10 cellular contexts compared by ENCODE assay signal in the genomic region with DNA sequence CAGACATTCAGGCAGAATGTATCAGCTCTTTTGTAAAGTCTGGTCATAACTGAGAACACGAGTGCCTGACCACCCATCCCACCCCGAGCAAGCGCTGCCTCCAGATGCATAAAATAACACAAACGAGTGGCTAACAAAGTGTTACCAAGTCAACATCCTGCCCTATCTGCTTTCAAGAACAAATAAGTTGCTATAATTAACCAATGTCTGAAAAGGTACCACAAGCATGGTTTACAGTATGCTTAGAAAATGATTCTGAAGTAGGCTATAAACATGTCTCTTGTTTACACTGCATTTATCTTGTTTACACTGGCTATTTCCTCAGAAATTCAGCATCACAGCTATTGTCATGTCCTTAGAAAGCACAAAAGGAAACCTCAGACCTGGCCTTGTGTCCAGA. TPM values are rescaled to one million over a fixed set of nuclear protein-coding genes. Genes with fewer than 3 reads are reported as not detected.
A peak's percentile ranks its signal among the peaks of the same experiment; 100 is the strongest.
DNase-seq lines count a peak whose midpoint lies in the region; ATAC-seq lines count a peak whose summit lies in the region.
"Had no signal": no experiment of that assay in that cellular context is flagged by ENCODE, and none has a peak within 500 bp of the region (broad histone marks: within the 10 kb centered on the region; RNA-seq: fewer than 3 reads in every experiment).

No MANE protein-coding gene starts in this region.

- peak overlapping the region; percentile 78 for H3K27ac Mint-ChIP-seq in activated CD8-positive, alpha-beta memory T cell treated with anti-CD3 and anti-CD28 coated beads, Interleukin-2, amount 10 ng/mL, durations not matched to agents 7 days and 5 days
- peak overlapping the region; percentile 49 for H3K27ac Mint-ChIP-seq in activated CD8-positive, alpha-beta T cell treated with anti-CD3 and anti-CD28 coated beads, Interleukin-2, amount 10 ng/mL, durations not matched to agents 7 days and 5 days
- peak overlapping the region; percentile 80 for H3K27ac Mint-ChIP-seq in stimulated activated naive B cell treated with anti-CD40 and anti-IgM and Interleukin-4, amounts not matched to agents 10 μg/mL and 1 μg/mL and 100 μg/mL, for 72 hours

- ATAC-seq in activated CD8-positive, alpha-beta memory T cell treated with anti-CD3 and anti-CD28 coated beads, Interleukin-2, amount 10 ng/mL, durations not matched to agents 7 days and 5 days = peak; percentile 57
- no peak for ATAC-seq in activated CD8-positive, alpha-beta T cell treated with anti-CD3 and anti-CD28 coated beads, Interleukin-2, amount 10 ng/mL, durations not matched to agents 7 days and 5 days
- no peak for ATAC-seq in stimulated activated naive B cell treated with anti-CD40 and anti-IgM and Interleukin-4, amounts not matched to agents 10 μg/mL and 1 μg/mL and 100 μg/mL, for 72 hours (replicated peaks)
- ATAC-seq in GM21528 (IDR thresholded peaks at IDR 0.05; ENCODE audit: low FRiP score, unreplicated experiment) (no peak), HG02870 (IDR thresholded peaks at IDR 0.05; ENCODE audit: unreplicated experiment) (no peak), HG03095 (IDR thresholded peaks at IDR 0.05; ENCODE audit: unreplicated experiment) (no peak)

- POLR2A ChIA-PET in activated CD8-positive, alpha-beta T cell treated with anti-CD3 and anti-CD28 coated beads, Interleukin-2, amount 10 ng/mL, durations not matched to agents 7 days and 5 days (lab: Charles Lee) = no interaction called here

- peaks cover 2% of the 10 kb centered on the region for H3K36me3 Mint-ChIP-seq in activated CD8-positive, alpha-beta memory T cell treated with anti-CD3 and anti-CD28 coated beads, Interleukin-2, amount 10 ng/mL, durations not matched to agents 7 days and 5 days
- peaks cover 3% of the 10 kb centered on the region for H3K36me3 Mint-ChIP-seq in activated CD8-positive, alpha-beta T cell treated with anti-CD3 and anti-CD28 coated beads, Interleukin-2, amount 10 ng/mL, durations not matched to agents 7 days and 5 days (ENCODE audit: low read depth)
- peaks cover 21 to 39% of the 10 kb centered on the region in 2 donors for H3K36me3 Mint-ChIP-seq in stimulated activated naive B cell treated with anti-CD40 and anti-IgM and Interleukin-4, amounts not matched to agents 10 μg/mL and 1 μg/mL and 100 μg/mL, for 72 hours

- DNase-seq in activated CD8-positive, alpha-beta memory T cell treated with anti-CD3 and anti-CD28 coated beads, Interleukin-2, amount 10 ng/mL, durations not matched to agents 7 days and 5 days = no peak
- no peak for DNase-seq in activated CD8-positive, alpha-beta memory T cell treated with anti-CD3 and anti-CD28 coated beads, Interleukin-2, amount 50 U/mL, for 48 hours
- peak; percentile 63 for DNase-seq in NCI-H1930 (lab: John Stamatoyannopoulos, UW)
- no peak for DNase-seq in activated CD8-positive, alpha-beta T cell treated with anti-CD3 and anti-CD28 coated beads, Interleukin-2, amount 10 ng/mL, durations not matched to agents 7 days and 5 days
- no peak for DNase-seq in stimulated activated naive B cell treated with anti-CD40 and anti-IgM and Interleukin-4, amounts not matched to agents 10 μg/mL and 1 μg/mL and 100 μg/mL, for 72 hours
- DNase-seq: KBM-7, RPMI8226 had no signal

- CTCF ChIA-PET in activated CD8-positive, alpha-beta memory T cell treated with anti-CD3 and anti-CD28 coated beads, Interleukin-2, amount 10 ng/mL, durations not matched to agents 7 days and 5 days (lab: Charles Lee) = interaction anchor here (1.0 kb wide), 1 partner anchor 411 kb away, joined by 3 read pairs; no protein-coding TSS in a partner anchor
- CTCF ChIA-PET in activated CD8-positive, alpha-beta T cell treated with anti-CD3 and anti-CD28 coated beads, Interleukin-2, amount 10 ng/mL, durations not matched to agents 7 days and 5 days (lab: Charles Lee) = interaction anchor here (1.2 kb wide), 1 partner anchor 30 kb away, joined by 3 read pairs; no protein-coding TSS in a partner anchor

- H3K27me3 Mint-ChIP-seq in activated CD8-positive, alpha-beta memory T cell treated with anti-CD3 and anti-CD28 coated beads, Interleukin-2, amount 10 ng/mL, durations not matched to agents 7 days and 5 days = no peaks in the 10 kb centered on the region
- H3K27me3 Mint-ChIP-seq in activated CD8-positive, alpha-beta T cell treated with anti-CD3 and anti-CD28 coated beads, Interleukin-2, amount 10 ng/mL, durations not matched to agents 7 days and 5 days (ENCODE audit: low read depth) = no peaks in the 10 kb centered on the region
- H3K27me3 Mint-ChIP-seq in stimulated activated naive B cell treated with anti-CD40 and anti-IgM and Interleukin-4, amounts not matched to agents 10 μg/mL and 1 μg/mL and 100 μg/mL, for 72 hours = no peaks in the 10 kb centered on the region

- no peaks in the 10 kb centered on the region for H3K9me3 Mint-ChIP-seq in activated CD8-positive, alpha-beta memory T cell treated with anti-CD3 and anti-CD28 coated beads, Interleukin-2, amount 10 ng/mL, durations not matched to agents 7 days and 5 days (ENCODE audit: low read depth)
- no peaks in the 10 kb centered on the region for H3K9me3 Mint-ChIP-seq in activated CD8-positive, alpha-beta T cell treated with anti-CD3 and anti-CD28 coated beads, Interleukin-2, amount 10 ng/mL, durations not matched to agents 7 days and 5 days (ENCODE audit: insufficient read depth)
- H3K9me3 Mint-ChIP-seq in stimulated activated naive B cell treated with anti-CD40 and anti-IgM and Interleukin-4, amounts not matched to agents 10 μg/mL and 1 μg/mL and 100 μg/mL, for 72 hours = no peaks in the 10 kb centered on the region

- peaks cover 54% of the 10 kb centered on the region for H3K4me1 Mint-ChIP-seq in activated CD8-positive, alpha-beta memory T cell treated with anti-CD3 and anti-CD28 coated beads, Interleukin-2, amount 10 ng/mL, durations not matched to agents 7 days and 5 days
- peaks cover 41% of the 10 kb centered on the region for H3K4me1 Mint-ChIP-seq in activated CD8-positive, alpha-beta T cell treated with anti-CD3 and anti-CD28 coated beads, Interleukin-2, amount 10 ng/mL, durations not matched to agents 7 days and 5 days (ENCODE audit: low read depth)
- peaks cover 54 to 91% of the 10 kb centered on the region in 2 donors for H3K4me1 Mint-ChIP-seq in stimulated activated naive B cell treated with anti-CD40 and anti-IgM and Interleukin-4, amounts not matched to agents 10 μg/mL and 1 μg/mL and 100 μg/mL, for 72 hours

- H3K4me3 Mint-ChIP-seq in activated CD8-positive, alpha-beta memory T cell treated with anti-CD3 and anti-CD28 coated beads, Interleukin-2, amount 10 ng/mL, durations not matched to agents 7 days and 5 days = no peak overlapping the region
- H3K4me3 Mint-ChIP-seq in activated CD8-positive, alpha-beta T cell treated with anti-CD3 and anti-CD28 coated beads, Interleukin-2, amount 10 ng/mL, durations not matched to agents 7 days and 5 days = no peak overlapping the region
- peak overlapping the region in 1 of 2 donors; percentile 2 for H3K4me3 Mint-ChIP-seq in stimulated activated naive B cell treated with anti-CD40 and anti-IgM and Interleukin-4, amounts not matched to agents 10 μg/mL and 1 μg/mL and 100 μg/mL, for 72 hours

RNA-seq across cellular contexts. Expression of a gene that starts 49.5 kb away (rescaled TPM):
- 10 to 100 TPM in 1 of 2 experiments, 1 to 10 TPM in 1; 8.7 to 11.5 TPM for total RNA-seq in activated CD8-positive, alpha-beta memory T cell treated with anti-CD3 and anti-CD28 coated beads, Interleukin-2, amount 10 ng/mL, durations not matched to agents 7 days and 5 days
- 1 to 10 TPM; 6.2 to 6.8 TPM for total RNA-seq in activated CD8-positive, alpha-beta T cell treated with anti-CD3 and anti-CD28 coated beads, Interleukin-2, amount 10 ng/mL, durations not matched to agents 7 days and 5 days

Comparison
In these comparisons a context has a peak if more than half of its experiments do, and no peak if none do; other contexts are left out.
1. DNase-seq: peak in NCI-H1930 (2 of 2); none in activated CD8-positive, alpha-beta memory T cell treated with anti-CD3 and anti-CD28 coated beads, Interleukin-2, amount 10 ng/mL, durations not matched to agents 7 days and 5 days (single experiment), activated CD8-positive, alpha-beta memory T cell treated with anti-CD3 and anti-CD28 coated beads, Interleukin-2, amount 50 U/mL, for 48 hours (single experiment), activated CD8-positive, alpha-beta T cell treated with anti-CD3 and anti-CD28 coated beads, Interleukin-2, amount 10 ng/mL, durations not matched to agents 7 days and 5 days (single experiment) and stimulated activated naive B cell treated with anti-CD40 and anti-IgM and Interleukin-4, amounts not matched to agents 10 μg/mL and 1 μg/mL and 100 μg/mL, for 72 hours (single experiment).
2. Peak in every context shown above with its lines, with median percentiles within 50 percentile points of each other: H3K27ac Mint-ChIP-seq.